In genomic region chr7:1279895-1280294, GRCh38 we compare ENCODE assay signal across 1 cellular context. TPM values are rescaled to one million over a fixed set of nuclear protein-coding genes. Genes with fewer than 3 reads are reported as not detected.
"Had no signal": no experiment of that assay in that cellular context is flagged by ENCODE, and none has a peak within 500 bp of the region (broad histone marks: within the 10 kb centered on the region; RNA-seq: fewer than 3 reads in every experiment).

No MANE protein-coding gene starts in this region.

RNA-seq across cellular contexts. Expression of gene UNCX, which starts 47.2 kb away (rescaled TPM):
- total RNA-seq: GM12878 had no signal
- polyA plus RNA-seq: GM12878 had no signal
